Comparison of ENCODE assay signal across 8 cellular contexts in the genomic region with DNA sequence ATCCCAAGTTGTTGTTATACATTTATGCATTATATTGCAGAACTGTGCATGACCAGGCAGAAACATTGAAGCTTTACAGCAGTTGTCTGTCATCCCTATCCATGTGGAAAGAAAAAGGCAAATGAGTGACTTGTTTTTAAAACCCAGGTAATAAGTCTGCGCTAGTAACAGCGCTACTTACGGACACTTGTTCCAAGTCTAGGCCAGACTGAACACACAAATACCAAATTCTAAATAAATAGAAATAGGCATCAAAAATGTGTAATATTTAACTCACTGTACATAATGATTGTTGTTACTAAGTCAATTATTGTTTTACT.
DNase-seq lines count a peak whose midpoint lies in the region; ATAC-seq and TF ChIP-seq lines count a peak whose summit lies in the region.

No MANE protein-coding gene starts in this region.

- peak overlapping the region; percentile 79 for H3K4me3 ChIP-seq in AG04449 (ENCODE audit: low read depth, low read length)
- peak overlapping the region; percentile 61 for H3K4me3 ChIP-seq in HL-60 (replicated peaks; ENCODE audit: insufficient read depth, low read length)
- peak overlapping the region; percentile 64 to 70 for H3K4me3 ChIP-seq in muscle layer of duodenum (ENCODE audit: low read depth in 1 of 2, low read length in 2 of 2)

- no peaks in the 10 kb centered on the region for H3K36me3 ChIP-seq in muscle layer of duodenum (ENCODE audit: control insufficient read depth in 1 of 2, insufficient read depth in 2 of 2, low read length in 2 of 2)

- DNase-seq in AG04449 (ENCODE audit: low read depth, low spot score) (no peak), HL-60 (ENCODE audit: low read depth in 1 of 2, low spot score in 1 of 2) (no peak), caudate nucleus (lab: John Stamatoyannopoulos, UW) (no peak), NCI-H146 (lab: John Stamatoyannopoulos, UW) (no peak), OCI-M1 (lab: John Stamatoyannopoulos, UW) (no peak)

- TF ChIP-seq CTCF in AG04449 (IDR thresholded peaks at IDR 0.05; ENCODE audit: insufficient read depth, low read length, missing control alignments), result no peak
- no peak for TF ChIP-seq CTCF in HL-60 (IDR thresholded peaks at IDR 0.05; ENCODE audit: insufficient read depth, low read length)

- H3K4me1 ChIP-seq in muscle layer of duodenum (ENCODE audit: control insufficient read depth in 1 of 2, insufficient read depth in 2 of 2, low read length in 2 of 2), result peaks cover 8% of the 10 kb centered on the region in 2 donors

- CTCF ChIA-PET in AG04449 (lab: Yijun Ruan, JAX), result interaction anchor here (1.3 to 2.9 kb wide), 4 partner anchors 88 to 102 kb away, joined by 3 to 11 read pairs (median 7); no protein-coding TSS in a partner anchor

- peak overlapping the region; percentile 96 for H3K27ac ChIP-seq in HL-60 (replicated peaks)
- peak overlapping the region; percentile 94 for H3K27ac ChIP-seq in caudate nucleus (ENCODE audit: low read depth, low read length)
- H3K27ac ChIP-seq in muscle layer of duodenum (ENCODE audit: low read length), result peak overlapping the region; percentile 85

- H3K27me3 ChIP-seq in HL-60 (ENCODE audit: insufficient read depth, poor library complexity, severe bottlenecking), result no peaks in the 10 kb centered on the region
- no peaks in the 10 kb centered on the region for H3K27me3 ChIP-seq in muscle layer of duodenum (ENCODE audit: low read depth, low read length)

- POLR2A ChIA-PET in AG04449 (lab: Yijun Ruan, JAX), result interaction anchor here (0.6 to 1.4 kb wide), 3 partner anchors 19 to 99 kb away, joined by 3 to 4 read pairs (median 4); no protein-coding TSS in a partner anchor

- no peaks in the 10 kb centered on the region for H3K9me3 ChIP-seq in muscle layer of duodenum (ENCODE audit: control insufficient read depth in 1 of 2, low read length in 2 of 2)

- no peak for ATAC-seq in HG03139 (IDR thresholded peaks at IDR 0.05; ENCODE audit: unreplicated experiment)
- no peak for ATAC-seq in HG02885 (IDR thresholded peaks at IDR 0.05; ENCODE audit: poor library complexity, unreplicated experiment)
